ENCODE assay signal across 29 cellular contexts in genomic region chr10:88347022-88347421, GRCh38.
DNase-seq lines count a peak whose midpoint lies in the region; ATAC-seq and TF ChIP-seq lines count a peak whose summit lies in the region.
"Had no signal": no experiment of that assay in that cellular context is flagged by ENCODE, and none has a peak within 500 bp of the region (broad histone marks: within the 10 kb centered on the region; RNA-seq: fewer than 3 reads in every experiment).

No MANE protein-coding gene starts in this region.

- H3K4me1 ChIP-seq in endodermal cell (ENCODE audit: control insufficient read depth, insufficient read depth, low read length) (peaks cover 22% of the 10 kb centered on the region), left lung (no peaks in the 10 kb centered on the region)
- H3K4me1 ChIP-seq: testis had no signal

- peaks cover 2% of the 10 kb centered on the region for H3K36me3 Mint-ChIP-seq in endodermal cell (ENCODE audit: low read depth)
- H3K36me3 Mint-ChIP-seq: CD4-positive, alpha-beta memory T cell had no signal

- intact Hi-C loops in Right ventricle myocardium superior (cut with DNase I) (no loop called here), cardiac septum (cut with DNase I) (no loop called here), left lung (cut with DNase I) (no loop called here), sciatic nerve (cut with DNase I) (no loop called here)

- no peak overlapping the region for H3K4me3 Mint-ChIP-seq in endodermal cell
- H3K4me3 Mint-ChIP-seq: activated CD4-positive, alpha-beta T cell treated with anti-CD3 and anti-CD28 coated beads for 36 hours; activated naive CD8-positive, alpha-beta T cell treated with anti-CD3 and anti-CD28 coated beads for 36 hours; CD4-positive, alpha-beta memory T cell had no signal

- ATAC-seq in Right ventricle myocardium superior (ENCODE audit: poor library complexity) = peak; percentile 32
- peak; percentile 16 for ATAC-seq in left lung
- no peak for ATAC-seq in sciatic nerve
- ATAC-seq in HG03095 (IDR thresholded peaks at IDR 0.05; ENCODE audit: unreplicated experiment) = no peak
- ATAC-seq: activated CD4-positive, alpha-beta T cell treated with anti-CD3 and anti-CD28 coated beads for 36 hours had no signal

- H3K4me3 ChIP-seq in endodermal cell (ENCODE audit: low read length) (peak overlapping the region; percentile 63), left lung (no peak overlapping the region)
- H3K4me3 ChIP-seq: dorsolateral prefrontal cortex, right lobe of liver, SK-N-MC, testis had no signal

- peaks cover 12% of the 10 kb centered on the region for H3K9me3 ChIP-seq in endodermal cell (ENCODE audit: control insufficient read depth, low read length)
- H3K9me3 ChIP-seq in left lung = peaks cover 0 to 2% of the 10 kb centered on the region in 2 donors
- H3K9me3 ChIP-seq: right lobe of liver, testis had no signal

- H3K27me3 ChIP-seq in endodermal cell (ENCODE audit: control insufficient read depth, insufficient read depth, low read length, poor library complexity, severe bottlenecking) (no peaks in the 10 kb centered on the region), left lung (no peaks in the 10 kb centered on the region)
- H3K27me3 ChIP-seq: dorsolateral prefrontal cortex, right lobe of liver, testis had no signal

- no peak for DNase-seq in Right ventricle myocardium superior
- no peak for DNase-seq in cardiac septum (ENCODE audit: low spot score)
- DNase-seq in endodermal cell = no peak
- DNase-seq in left lung = no peak
- DNase-seq in sciatic nerve (ENCODE audit: low spot score) = no peak
- no peak for DNase-seq in AG08396 (ENCODE audit: low spot score)
- DNase-seq in hepatic stellate cell (ENCODE audit: low spot score) = no peak
- DNase-seq: activated CD4-positive, alpha-beta T cell treated with anti-CD3 and anti-CD28 coated beads for 36 hours; activated effector memory CD4-positive, alpha-beta T cell treated with anti-CD3 and anti-CD28 coated beads, Interleukin-2, amount 50 U/mL, for 16 hours; activated naive CD8-positive, alpha-beta T cell treated with anti-CD3 and anti-CD28 coated beads for 36 hours; activated T-cell treated with anti-CD3 and anti-CD28 coated beads for 4 hours; AML-193; CD4-positive, alpha-beta memory T cell; dorsolateral prefrontal cortex; GOT3; KBM-7; kidney; NCI-H1105; NCI-H2029; NCI-H2227 treated with DMSO at 0.1 percent for 48 hours; NCI-H774; right lobe of liver; RPMI8226; stimulated activated CD4-positive, alpha-beta T cell treated with anti-CD3 and anti-CD28 coated beads, Interleukin-15, amount 100 ng/mL, for 24 hours; stimulated activated naive CD4-positive, alpha-beta T cell; T-helper 2 cell; testis had no signal

- H3K27me3 Mint-ChIP-seq in endodermal cell (ENCODE audit: insufficient read depth) = peaks cover 3% of the 10 kb centered on the region
- H3K27me3 Mint-ChIP-seq: activated CD4-positive, alpha-beta T cell treated with anti-CD3 and anti-CD28 coated beads for 36 hours; activated naive CD8-positive, alpha-beta T cell treated with anti-CD3 and anti-CD28 coated beads for 36 hours; CD4-positive, alpha-beta memory T cell had no signal

- peaks cover 16% of the 10 kb centered on the region for H3K9me3 Mint-ChIP-seq in endodermal cell

- no peak overlapping the region for H3K9ac ChIP-seq in endodermal cell (ENCODE audit: extremely low read depth, low read length, poor library complexity, severe bottlenecking)

- H3K36me3 ChIP-seq in endodermal cell (ENCODE audit: control insufficient read depth, insufficient read depth, low read length) (no peaks in the 10 kb centered on the region), left lung (no peaks in the 10 kb centered on the region)
- H3K36me3 ChIP-seq: right lobe of liver had no signal

- H3K27ac Mint-ChIP-seq in endodermal cell = no peak overlapping the region
- H3K27ac Mint-ChIP-seq: activated CD4-positive, alpha-beta T cell treated with anti-CD3 and anti-CD28 coated beads for 36 hours; activated naive CD8-positive, alpha-beta T cell treated with anti-CD3 and anti-CD28 coated beads for 36 hours had no signal

- H3K27ac ChIP-seq in endodermal cell (ENCODE audit: low read depth, low read length) (no peak overlapping the region), left lung (no peak overlapping the region)
- H3K27ac ChIP-seq: SK-N-MC, testis had no signal

- peaks cover 49% of the 10 kb centered on the region for H3K4me1 Mint-ChIP-seq in endodermal cell

- 67 to 68% methylated on average over 2 of the region's 2 CpGs for WGBS in endodermal cell (ENCODE audit: insufficient coverage in 1 of 2, insufficient read length in 1 of 2), 2 experiments

- no peak for TF ChIP-seq CTCF in endodermal cell (conservative IDR thresholded peaks at IDR 0.05)
- no peak for TF ChIP-seq CTCF in left lung (IDR thresholded peaks at IDR 0.05)

Comparison
In these comparisons a context has a peak if more than half of its experiments do, and no peak if none do; other contexts are left out.
1. ATAC-seq: peak in Right ventricle myocardium superior (single experiment) and left lung (single experiment); none in sciatic nerve (single experiment) and HG03095 (single experiment).